In the genomic region with DNA sequence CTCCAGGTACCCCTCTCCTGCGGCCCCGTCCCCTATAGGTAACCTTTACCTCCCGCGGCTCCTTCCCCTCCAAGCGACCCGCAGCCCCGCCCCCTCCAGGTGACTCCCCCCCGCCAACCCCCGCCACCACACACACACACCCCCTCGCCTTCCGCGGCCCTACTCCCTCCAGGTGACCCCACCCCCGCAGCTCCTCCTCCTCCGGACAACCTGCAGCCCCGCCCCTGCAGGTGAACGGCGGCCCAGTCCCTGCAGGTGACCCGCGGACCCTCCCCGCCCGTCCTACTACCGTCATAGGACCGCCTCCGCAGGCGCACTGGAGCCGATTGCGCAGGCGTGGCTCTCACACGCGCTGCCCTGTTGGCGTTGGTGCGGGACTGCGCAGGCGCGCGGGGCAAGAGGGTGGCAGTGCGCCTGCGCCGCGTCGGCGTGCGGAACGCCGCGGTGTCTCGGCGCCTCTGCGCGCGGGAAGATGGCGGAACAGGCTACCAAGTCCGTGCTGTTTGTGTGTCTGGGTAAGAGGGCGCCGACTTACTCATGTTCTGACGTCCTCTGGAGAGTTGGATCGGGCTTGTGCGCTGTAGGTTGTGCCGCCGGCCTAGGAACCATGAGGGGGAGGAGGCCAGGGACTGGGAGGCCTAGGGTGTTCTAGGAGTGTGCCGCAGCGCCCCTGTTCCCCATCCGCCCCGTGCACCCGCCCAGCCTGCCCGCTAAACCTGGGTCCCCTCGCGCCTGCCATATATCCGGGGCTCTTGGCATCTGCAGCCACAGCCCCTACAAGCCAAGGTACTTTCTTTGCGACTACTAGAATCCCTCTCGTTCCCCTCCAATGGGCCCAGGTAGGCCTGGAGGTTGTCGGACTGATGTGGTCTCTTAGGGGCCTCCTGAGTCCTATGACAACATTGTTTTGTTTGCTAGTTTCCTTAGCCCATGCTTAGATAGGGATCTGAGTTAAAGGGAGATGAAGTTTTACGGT, we compare ENCODE assay signal across 8 cellular contexts. TPM values are rescaled to one million over a fixed set of nuclear protein-coding genes. Genes with fewer than 3 reads are reported as not detected.
DNase-seq lines count a peak whose midpoint lies in the region; ATAC-seq and TF ChIP-seq lines count a peak whose summit lies in the region.

A gene (plus strand): TSS at position 455 of the 976 bp plus-strand sequence. CDS start 18 bp downstream, at position 473.

- peak; percentile 92 for ATAC-seq in GM18498 (IDR thresholded peaks at IDR 0.05; ENCODE audit: unreplicated experiment)
- peak; percentile 83 for ATAC-seq in HG02885 (IDR thresholded peaks at IDR 0.05; ENCODE audit: poor library complexity, unreplicated experiment)
- ATAC-seq in left cardiac atrium = peak; percentile 98
- ATAC-seq in upper lobe of left lung (ENCODE audit: low FRiP score in 2 of 2) = peak; percentile 97

- TF ChIP-seq EP300 in upper lobe of left lung (IDR thresholded peaks at IDR 0.05) = no peak

- H3K9me3 ChIP-seq in upper lobe of left lung = no peaks in the 10 kb centered on the region

- DNase-seq in NCI-H1694 (lab: John Stamatoyannopoulos, UW) (peak; percentile 94), amniotic epithelial cell (ENCODE audit: low read depth) (peak; percentile 86), left cardiac atrium (peak; percentile 96), posterior vena cava (ENCODE audit: low spot score) (peak; percentile 98), upper lobe of left lung (peak; percentile 98 to 99)

- peaks cover 36 to 81% (median 51%) of the 10 kb centered on the region in 4 donors for H3K4me1 ChIP-seq in upper lobe of left lung

- intact Hi-C loops in T-helper 1 cell treated with Interleukin-12 subunit alpha and Interleukin-12 subunit beta and Interleukin-4 antibody, amounts not matched to agents 30 ng/mL and 1 ng/mL, for 36 hours (cut with micrococcal nuclease) = loop anchor here (1.0 to 2.0 kb wide), 7 partner anchors 18 to 413 kb away; a partner anchor contains a TSS
- intact Hi-C loops in left cardiac atrium (cut with DNase I) (no loop called here), posterior vena cava (cut with DNase I) (no loop called here)

- peak within 1 kb of the TSS; percentile 80 to 93 (median 86) for H3K4me3 ChIP-seq in upper lobe of left lung

- no peaks in the 10 kb centered on the region for H3K36me3 ChIP-seq in upper lobe of left lung

- 0 to 1% methylated on average over 18 to 28 of the region's 73 CpGs for WGBS in upper lobe of left lung, 2 donors

- peak in 1 of 6 experiments; percentile 40 for TF ChIP-seq CTCF in upper lobe of left lung (IDR thresholded peaks at IDR 0.05)

- peak within 1 kb of the TSS; percentile 90 to 93 (median 90) for H3K27ac ChIP-seq in upper lobe of left lung

- peak in 3 of 4 donors; percentile 85 to 91 (median 89) for TF ChIP-seq POLR2A in upper lobe of left lung (IDR thresholded peaks at IDR 0.05)

- no peaks in the 10 kb centered on the region for H3K27me3 ChIP-seq in upper lobe of left lung

RNA-seq across cellular contexts. Expression of the gene that starts here (rescaled TPM):
- total RNA-seq in T-helper 1 cell treated with Interleukin-12 subunit alpha and Interleukin-12 subunit beta and Interleukin-4 antibody, amounts not matched to agents 30 ng/mL and 1 ng/mL, for 36 hours = 85.5 and 94.8 TPM in 2 replicates
- total RNA-seq in left cardiac atrium = 10 to 100 TPM; 53.3 to 61.7 TPM
- total RNA-seq in posterior vena cava = 10 to 100 TPM; 50.9 to 54.0 TPM
- 100 to 1,000 TPM in 2 of 6 donors, 10 to 100 TPM in 4; 34.7 to 113 (median 73.7) TPM for total RNA-seq in upper lobe of left lung

Comparison
In these comparisons a context has a peak if more than half of its experiments do, and no peak if none do; other contexts are left out.
1. Peak in every context shown above with its lines: DNase-seq, ATAC-seq, H3K4me3 ChIP-seq and H3K27ac ChIP-seq.